ENCODE assay signal across 8 cellular contexts in the genomic region with DNA sequence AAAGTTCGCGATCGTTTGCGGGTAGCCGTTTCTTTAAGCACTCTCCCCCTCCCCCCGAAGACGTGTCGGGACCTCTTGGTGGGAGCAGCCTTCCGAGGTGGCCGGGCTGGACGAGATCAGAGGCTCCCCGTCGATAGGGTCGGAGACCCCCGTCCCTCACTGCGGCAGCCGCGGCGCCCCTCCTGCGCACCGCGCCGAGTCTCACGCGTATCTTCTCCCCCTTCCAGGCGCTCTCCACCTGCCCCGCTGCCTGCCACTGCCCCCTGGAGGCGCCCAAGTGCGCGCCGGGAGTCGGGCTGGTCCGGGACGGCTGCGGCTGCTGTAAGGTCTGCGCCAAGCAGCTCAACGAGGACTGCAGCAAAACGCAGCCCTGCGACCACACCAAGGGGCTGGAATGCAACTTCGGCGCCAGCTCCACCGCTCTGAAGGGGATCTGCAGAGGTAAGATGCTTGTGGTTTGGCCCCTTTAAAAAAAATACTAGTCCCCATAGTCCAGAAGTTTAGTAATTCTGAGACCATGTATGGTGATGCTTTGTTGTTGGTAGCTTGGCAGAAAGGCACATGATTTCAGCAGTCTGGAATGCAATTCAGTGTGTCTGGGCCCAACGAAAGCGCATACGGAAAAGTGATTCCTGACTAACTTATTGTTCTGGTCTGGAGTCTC. TPM values are rescaled to one million over a fixed set of nuclear protein-coding genes. Genes with fewer than 3 reads are reported as not detected.
DNase-seq lines count a peak whose midpoint lies in the region; ATAC-seq, FAIRE-seq and TF ChIP-seq lines count a peak whose summit lies in the region.

No MANE protein-coding gene starts in this region.

- H3K4me1 ChIP-seq in HAP-1 (peaks cover 50% of the 10 kb centered on the region), astrocyte (ENCODE audit: insufficient read depth, low read length) (peaks cover 11% of the 10 kb centered on the region), hepatocyte (ENCODE audit: insufficient read depth) (peaks cover 20% of the 10 kb centered on the region), gastrocnemius medialis (peaks cover 17 to 47% of the 10 kb centered on the region in 2 donors)

- TF ChIP-seq CTCF in astrocyte (IDR thresholded peaks at IDR 0.05; ENCODE audit: insufficient read depth, low read depth, low read length) = peak; percentile 23
- TF ChIP-seq CTCF in hepatocyte (IDR thresholded peaks at IDR 0.05; ENCODE audit: poor library complexity) = peak; percentile 74
- TF ChIP-seq CTCF in gastrocnemius medialis (IDR thresholded peaks at IDR 0.05 in 4 of 5, conservative IDR thresholded peaks at IDR 0.05 in 1 of 5) = peak; percentile 79 to 93 (median 88)

- H3K4me2 ChIP-seq in astrocyte (ENCODE audit: low read length) = peak overlapping the region; percentile 96
- H3K4me2 ChIP-seq in hepatocyte = peak overlapping the region; percentile 83

- intact Hi-C loops in gastrocnemius medialis (cut with DNase I; ENCODE audit: low total_unique reads) = loop anchor here (2.0 to 10.0 kb wide), 8 partner anchors 18 to 1076 kb away; a partner anchor contains a TSS

- no peak for TF ChIP-seq POLR2A in gastrocnemius medialis (IDR thresholded peaks at IDR 0.05)

- DNase-seq in Daoy (ENCODE audit: low read depth) (peak; percentile 89), HAP-1 (ENCODE audit: low spot score in 2 of 2) (peak; percentile 67 to 86), NOMO-1 (lab: John Stamatoyannopoulos, UW; ENCODE audit: unreplicated experiment in 2 of 2) (peak; percentile 32 to 66), astrocyte (ENCODE audit: low read depth) (peak; percentile 86), hepatocyte (ENCODE audit: low spot score) (peak; percentile 88), gastrocnemius medialis (peak; percentile 57 to 78), AG08395 (ENCODE audit: low spot score) (no peak), GF-D8 (lab: John Stamatoyannopoulos, UW) (no peak)

- H3K36me3 Mint-ChIP-seq in astrocyte (ENCODE audit: low read depth, unreplicated experiment) = peaks cover 22% of the 10 kb centered on the region

- H3K9me3 ChIP-seq in HAP-1 = no peaks in the 10 kb centered on the region
- no peaks in the 10 kb centered on the region for H3K9me3 ChIP-seq in astrocyte (ENCODE audit: insufficient read depth, low read depth, low read length)
- H3K9me3 ChIP-seq in hepatocyte (ENCODE audit: low read depth) = no peaks in the 10 kb centered on the region
- no peaks in the 10 kb centered on the region for H3K9me3 ChIP-seq in gastrocnemius medialis

- H3K27ac ChIP-seq in astrocyte (ENCODE audit: low read depth, low read length) (peak overlapping the region; percentile 97), hepatocyte (peak overlapping the region; percentile 96), gastrocnemius medialis (peak overlapping the region; percentile 91 to 97 (median 94))

- peak; percentile 34 to 60 for ATAC-seq in gastrocnemius medialis

- peaks cover 39% of the 10 kb centered on the region for H4K20me1 ChIP-seq in astrocyte (ENCODE audit: insufficient read depth, low read length)
- no peaks in the 10 kb centered on the region for H4K20me1 ChIP-seq in hepatocyte (ENCODE audit: insufficient read depth, poor library complexity, severe bottlenecking)

- H2AFZ ChIP-seq in astrocyte (ENCODE audit: low read depth, low read length) = no peak overlapping the region
- peak overlapping the region; percentile 62 for H2AFZ ChIP-seq in hepatocyte

- H3K27me3 ChIP-seq in HAP-1 (ENCODE audit: low read depth) = no peaks in the 10 kb centered on the region
- no peaks in the 10 kb centered on the region for H3K27me3 ChIP-seq in astrocyte (ENCODE audit: insufficient read depth, low read length)
- H3K27me3 ChIP-seq in hepatocyte = peaks cover 11% of the 10 kb centered on the region
- no peaks in the 10 kb centered on the region for H3K27me3 ChIP-seq in gastrocnemius medialis

- H3K4me3 ChIP-seq in HAP-1 (peak overlapping the region; percentile 80), astrocyte (ENCODE audit: insufficient read depth, low read depth, low read length) (peak overlapping the region; percentile 100), hepatocyte (peak overlapping the region; percentile 84), gastrocnemius medialis (peak overlapping the region; percentile 76 to 99 (median 86))

- peaks cover 1% of the 10 kb centered on the region for H3K9me3 Mint-ChIP-seq in astrocyte (ENCODE audit: unreplicated experiment)

- in situ Hi-C loops in HAP-1 (cut with MboI; ENCODE audit: low sequenced_read_pairs) = no loop called here
- in situ Hi-C loops in gastrocnemius medialis (cut with MboI; ENCODE audit: low sequenced_read_pairs in 4 of 4) = loop anchor here in 3 of 4 donors (10.0 kb wide), 3 partner anchors 114 to 276 kb away; no protein-coding TSS in a partner anchor

- H3K27me3 Mint-ChIP-seq in astrocyte (ENCODE audit: low read depth, unreplicated experiment) = no peaks in the 10 kb centered on the region

- H3K4me1 Mint-ChIP-seq in astrocyte (ENCODE audit: low read depth, unreplicated experiment) = peaks cover 26% of the 10 kb centered on the region

- 3% methylated on average over 32 of the region's 45 CpGs for WGBS in hepatocyte (ENCODE audit: low lambda C conversion rate, missing lambda C conversion rate)

- H3K79me2 ChIP-seq in astrocyte (ENCODE audit: insufficient read depth, low read length) (peaks cover 58% of the 10 kb centered on the region), hepatocyte (peaks cover 10% of the 10 kb centered on the region)

- peak overlapping the region; percentile 93 for H3K4me3 Mint-ChIP-seq in astrocyte (ENCODE audit: unreplicated experiment)

- peak overlapping the region; percentile 100 for H3K27ac Mint-ChIP-seq in astrocyte (ENCODE audit: unreplicated experiment)

- peaks cover 34% of the 10 kb centered on the region for H3K36me3 ChIP-seq in HAP-1 (replicated peaks)
- H3K36me3 ChIP-seq in astrocyte (ENCODE audit: insufficient read depth, low read length) = peaks cover 26% of the 10 kb centered on the region
- H3K36me3 ChIP-seq in hepatocyte (replicated peaks; ENCODE audit: insufficient read depth, low read depth) = no peaks in the 10 kb centered on the region
- H3K36me3 ChIP-seq in gastrocnemius medialis = no peaks in the 10 kb centered on the region

- FAIRE-seq in astrocyte (lab: Jason Lieb, UNC) = no peak

- no peaks in the 10 kb centered on the region for H3K9me2 ChIP-seq in hepatocyte (replicated peaks; ENCODE audit: insufficient read depth)

- H3K9ac ChIP-seq in astrocyte (ENCODE audit: low read length) = peak overlapping the region; percentile 100

RNA-seq across cellular contexts. Expression of a gene that starts 0.7 kb away (rescaled TPM):
- 33.7 and 40.9 TPM in 2 replicates for total RNA-seq in Daoy (2014; rRNA removed; shearing (Covaris generic))
- total RNA-seq in astrocyte = 624 and 672 TPM in 2 replicates
- 58.6 and 84.1 TPM in 2 replicates for total RNA-seq in hepatocyte
- 364 and 380 TPM in 2 replicates for polyA plus RNA-seq in hepatocyte
- 10 to 100 TPM in 3 of 4 donors, 1 to 10 TPM in 1; 5.6 to 64.3 (median 25.0) TPM for total RNA-seq in gastrocnemius medialis

Comparison
In these comparisons a context has a peak if more than half of its experiments do, and no peak if none do; other contexts are left out.
1. DNase-seq: peak in Daoy (single experiment), HAP-1 (2 of 2), NOMO-1 (2 of 2), astrocyte (single experiment), hepatocyte (single experiment) and gastrocnemius medialis (2 of 2); none in AG08395 (single experiment) and GF-D8 (single experiment).
2. CTCF ChIP-seq: peak in every context shown above with its lines; median percentile 88 in gastrocnemius medialis; 74 in hepatocyte; 23 in astrocyte.
3. Peak in every context shown above with its lines, with median percentiles within 50 percentile points of each other: H3K4me3 ChIP-seq and H3K27ac ChIP-seq.